Comparison of ENCODE assay signal across 18 cellular contexts in genomic region chr2:237472909-237473308, GRCh38. TPM values are rescaled to one million over a fixed set of nuclear protein-coding genes. Genes with fewer than 3 reads are reported as not detected.
DNase-seq lines count a peak whose midpoint lies in the region; ATAC-seq and TF ChIP-seq lines count a peak whose summit lies in the region.
"Had no signal": no experiment of that assay in that cellular context is flagged by ENCODE, and none has a peak within 500 bp of the region (broad histone marks: within the 10 kb centered on the region; RNA-seq: fewer than 3 reads in every experiment).

No MANE protein-coding gene starts in this region.

- H3K4me1 ChIP-seq in mesenchymal stem cell (ENCODE audit: control insufficient read depth, insufficient read depth, low read depth, low read length) (peaks cover 34% of the 10 kb centered on the region), upper lobe of right lung (peaks cover 33% of the 10 kb centered on the region)

- peak overlapping the region; percentile 81 for H2AK5ac ChIP-seq in mesenchymal stem cell (ENCODE audit: low read length, severe bottlenecking)

- H3K27ac Mint-ChIP-seq in activated T-cell treated with anti-CD3 and anti-CD28 coated beads, Interleukin-2, amount 50 U/mL, for 24 hours = no peak overlapping the region
- H3K27ac Mint-ChIP-seq: IgD-negative memory B cell had no signal

- H3K4me2 ChIP-seq in mesenchymal stem cell (ENCODE audit: low read length, poor library complexity, severe bottlenecking) = no peak overlapping the region

- intact Hi-C loops in upper lobe of right lung (cut with DNase I) = no loop called here

- peak overlapping the region; percentile 99 to 100 for H2BK12ac ChIP-seq in mesenchymal stem cell (ENCODE audit: low read length in 2 of 2)

- peak overlapping the region; percentile 88 for H2BK15ac ChIP-seq in mesenchymal stem cell (ENCODE audit: low read depth, poor library complexity, severe bottlenecking)

- no peaks in the 10 kb centered on the region for H3K9me3 ChIP-seq in mesenchymal stem cell (ENCODE audit: control insufficient read depth, low read length)
- H3K9me3 ChIP-seq in upper lobe of right lung = no peaks in the 10 kb centered on the region

- H3K18ac ChIP-seq in mesenchymal stem cell (ENCODE audit: low read depth in 1 of 2, low read length in 2 of 2) = peak overlapping the region; percentile 61 to 95

- H4K91ac ChIP-seq in mesenchymal stem cell (ENCODE audit: low read length) = peak overlapping the region; percentile 100

- POLR2A ChIA-PET in RWPE1 (lab: Yijun Ruan, JAX; ENCODE audit: low non-redundant PET) = no interaction called here

- H2BK5ac ChIP-seq in mesenchymal stem cell (ENCODE audit: low read depth, low read length, poor library complexity, severe bottlenecking) = no peak overlapping the region

- H3K27me3 ChIP-seq in mesenchymal stem cell (ENCODE audit: control insufficient read depth in 1 of 2, insufficient read depth in 1 of 2, low read length in 2 of 2) (no peaks in the 10 kb centered on the region), upper lobe of right lung (no peaks in the 10 kb centered on the region)

- WGBS in mesenchymal stem cell = 94% methylated on average over 11 of the region's 11 CpGs

- H3K36me3 Mint-ChIP-seq in activated T-cell treated with anti-CD3 and anti-CD28 coated beads, Interleukin-2, amount 50 U/mL, for 24 hours (ENCODE audit: low read depth) = no peaks in the 10 kb centered on the region
- H3K36me3 Mint-ChIP-seq in activated T-cell treated with anti-CD3 and anti-CD28 coated beads, Interleukin-2, amount 50 U/mL, for 4 hours (ENCODE audit: insufficient read depth) = no peaks in the 10 kb centered on the region
- H3K36me3 Mint-ChIP-seq: CD8-positive, alpha-beta memory T cell; IgD-negative memory B cell had no signal

- H3K27ac ChIP-seq in RWPE1 (0 out of 2 replicates have a peak overlapping the region, but pooled peaks have one; percentile 9), mesenchymal stem cell (ENCODE audit: low read length, poor library complexity, severe bottlenecking) (no peak overlapping the region), upper lobe of right lung (peak overlapping the region; percentile 98)

- no peaks in the 10 kb centered on the region for H3K9me3 Mint-ChIP-seq in activated T-cell treated with anti-CD3 and anti-CD28 coated beads, Interleukin-2, amount 50 U/mL, for 24 hours
- H3K9me3 Mint-ChIP-seq in activated T-cell treated with anti-CD3 and anti-CD28 coated beads, Interleukin-2, amount 50 U/mL, for 4 hours = no peaks in the 10 kb centered on the region
- H3K9me3 Mint-ChIP-seq: CD8-positive, alpha-beta memory T cell; IgD-negative memory B cell had no signal

- no peak overlapping the region for H3K9ac ChIP-seq in mesenchymal stem cell (ENCODE audit: low read length)

- peaks cover 20% of the 10 kb centered on the region for H3K27me3 Mint-ChIP-seq in activated T-cell treated with anti-CD3 and anti-CD28 coated beads, Interleukin-2, amount 50 U/mL, for 24 hours
- H3K27me3 Mint-ChIP-seq in activated T-cell treated with anti-CD3 and anti-CD28 coated beads, Interleukin-2, amount 50 U/mL, for 4 hours (ENCODE audit: low read depth) = peaks cover 15% of the 10 kb centered on the region

- no peaks in the 10 kb centered on the region for H3K79me1 ChIP-seq in mesenchymal stem cell (replicated peaks; ENCODE audit: low read length, poor library complexity, severe bottlenecking)

- H3K4me3 ChIP-seq in mesenchymal stem cell (ENCODE audit: insufficient read depth in 1 of 2, low read depth in 1 of 2, low read length in 2 of 2) = no peak overlapping the region
- H3K4me3 ChIP-seq in upper lobe of right lung = no peak overlapping the region

- H2AFZ ChIP-seq in mesenchymal stem cell (ENCODE audit: low read depth, low read length) = no peak overlapping the region

- ATAC-seq in activated T-cell treated with anti-CD3 and anti-CD28 coated beads, Interleukin-2, amount 50 U/mL, for 4 hours = no peak
- ATAC-seq in upper lobe of right lung (no peak), HG02678 (IDR thresholded peaks at IDR 0.05; ENCODE audit: unreplicated experiment) (no peak), GM21423 (IDR thresholded peaks at IDR 0.05; ENCODE audit: unreplicated experiment) (no peak), GM18511 (IDR thresholded peaks at IDR 0.05; ENCODE audit: unreplicated experiment) (no peak)
- ATAC-seq: PC-3 had no signal

- CTCF ChIA-PET in RWPE1 (lab: Yijun Ruan, JAX) = no interaction called here

- H3K4ac ChIP-seq in mesenchymal stem cell (ENCODE audit: low read depth in 1 of 2, low read length in 2 of 2) = peak overlapping the region; percentile 98 to 100

- H3K36me3 ChIP-seq in mesenchymal stem cell (ENCODE audit: control insufficient read depth in 1 of 2, insufficient read depth in 2 of 2, low read depth in 1 of 2, low read length in 2 of 2) = no peaks in the 10 kb centered on the region
- no peaks in the 10 kb centered on the region for H3K36me3 ChIP-seq in upper lobe of right lung

- peak overlapping the region in 1 of 2 experiments; percentile 91 for H3K14ac ChIP-seq in mesenchymal stem cell (ENCODE audit: low read length in 2 of 2)

- peak overlapping the region; percentile 99 for H2BK120ac ChIP-seq in mesenchymal stem cell (ENCODE audit: low read depth, low read length)

- TF ChIP-seq CTCF in RWPE1 (conservative IDR thresholded peaks at IDR 0.05; ENCODE audit: low read depth) (no peak), upper lobe of right lung (IDR thresholded peaks at IDR 0.05) (no peak)

- peak; percentile 27 for DNase-seq in activated T-cell treated with anti-CD3 and anti-CD28 coated beads, Interleukin-2, amount 50 U/mL, for 24 hours
- DNase-seq in activated T-cell treated with anti-CD3 and anti-CD28 coated beads, Interleukin-2, amount 50 U/mL, for 4 hours = no peak
- DNase-seq in RWPE1 (ENCODE audit: low spot score) (no peak), mesenchymal stem cell (no peak), upper lobe of right lung (peak; percentile 66)
- DNase-seq: CD8-positive, alpha-beta memory T cell; DND-41; Kasumi-1; MM.1S; NCI-H1092 treated with DMSO at 0.1 percent for 48 hours; NCI-H2081 treated with DMSO at 0.1 percent for 48 hours; NCI-H510A; NCI-H774; PC-3 had no signal

- no peak overlapping the region for H3K4me3 Mint-ChIP-seq in activated T-cell treated with anti-CD3 and anti-CD28 coated beads, Interleukin-2, amount 50 U/mL, for 24 hours
- no peak overlapping the region for H3K4me3 Mint-ChIP-seq in activated T-cell treated with anti-CD3 and anti-CD28 coated beads, Interleukin-2, amount 50 U/mL, for 4 hours

- peak overlapping the region; percentile 99 for H4K8ac ChIP-seq in mesenchymal stem cell (ENCODE audit: low read length)

- H3K23ac ChIP-seq in mesenchymal stem cell (ENCODE audit: low read length in 2 of 2) = no peak overlapping the region

- peaks cover 25% of the 10 kb centered on the region for H3K4me1 Mint-ChIP-seq in activated T-cell treated with anti-CD3 and anti-CD28 coated beads, Interleukin-2, amount 50 U/mL, for 24 hours (ENCODE audit: low read depth)
- H3K4me1 Mint-ChIP-seq in activated T-cell treated with anti-CD3 and anti-CD28 coated beads, Interleukin-2, amount 50 U/mL, for 4 hours (ENCODE audit: low read depth) = peaks cover 9% of the 10 kb centered on the region

RNA-seq across cellular contexts. Expression of gene MLPH, which starts 14.1 kb away (rescaled TPM):
- total RNA-seq in activated T-cell treated with anti-CD3 and anti-CD28 coated beads, Interleukin-2, amount 50 U/mL, for 4 hours = under 1 TPM; 0.38 to 0.48 (median 0.47) TPM
- polyA plus RNA-seq in mesenchymal stem cell (2013, experiment 1 of 2) = 93.7 TPM
- 85.6 TPM for polyA plus RNA-seq in mesenchymal stem cell (2013, experiment 2 of 2)
- total RNA-seq in upper lobe of right lung = 423 TPM
- total RNA-seq: CD8-positive, alpha-beta memory T cell had no signal
- polyA plus RNA-seq: CD8-positive, alpha-beta memory T cell; IgD-negative memory B cell had no signal

RNA-seq across cellular contexts. Expression of gene COL6A3, which starts 58.9 kb away (rescaled TPM):
- 10 to 100 TPM; 19.2 to 33.2 (median 19.4) TPM for total RNA-seq in activated T-cell treated with anti-CD3 and anti-CD28 coated beads, Interleukin-2, amount 50 U/mL, for 4 hours
- 173 TPM for polyA plus RNA-seq in mesenchymal stem cell (2013, experiment 1 of 2)
- polyA plus RNA-seq in mesenchymal stem cell (2013, experiment 2 of 2) = 153 TPM
- total RNA-seq in upper lobe of right lung = 119 TPM
- polyA plus RNA-seq: IgD-negative memory B cell had no signal

Comparison
In these comparisons a context has a peak if more than half of its experiments do, and no peak if none do; other contexts are left out.
1. DNase-seq: peak in activated T-cell treated with anti-CD3 and anti-CD28 coated beads, Interleukin-2, amount 50 U/mL, for 24 hours (single experiment) and upper lobe of right lung (single experiment); none in activated T-cell treated with anti-CD3 and anti-CD28 coated beads, Interleukin-2, amount 50 U/mL, for 4 hours (single experiment), RWPE1 (single experiment) and mesenchymal stem cell (single experiment).
2. RNA of gene MLPH, which starts 14.1 kb away (total RNA-seq): 423 TPM in upper lobe of right lung (single experiment); 0.38 to 0.48 TPM in activated T-cell treated with anti-CD3 and anti-CD28 coated beads, Interleukin-2, amount 50 U/mL, for 4 hours; every median in the first group is over 100 times any median in the second.